In the genomic region with DNA sequence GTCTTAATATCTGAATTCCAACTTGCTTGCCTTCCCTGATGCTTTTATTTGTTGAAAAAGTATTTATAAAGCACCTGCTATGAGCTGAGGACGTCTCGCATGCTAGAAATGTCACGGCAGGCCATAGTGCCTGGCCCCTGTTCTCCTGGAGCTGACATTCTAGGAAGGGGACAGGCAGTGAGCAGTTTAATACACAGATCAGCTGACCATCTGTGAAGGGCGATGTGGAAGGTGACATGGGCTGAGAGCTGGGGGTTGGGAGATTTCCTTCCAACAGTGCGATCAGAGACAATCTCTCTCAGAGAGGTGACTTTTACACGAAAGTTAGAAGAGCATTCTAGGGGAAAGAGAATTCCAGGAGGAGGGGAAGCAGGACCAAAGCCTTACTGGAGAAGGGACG, we compare ENCODE assay signal across 19 cellular contexts.
"Had no signal": no experiment of that assay in that cellular context is flagged by ENCODE, and none has a peak within 500 bp of the region (broad histone marks: within the 10 kb centered on the region; RNA-seq: fewer than 3 reads in every experiment).

No MANE protein-coding gene starts in this region.

- H3K4me3 Mint-ChIP-seq: effector memory CD8-positive, alpha-beta T cell; naive thymus-derived CD8-positive, alpha-beta T cell; stimulated activated effector memory CD8-positive, alpha-beta T cell treated with anti-CD3 and anti-CD28 coated beads, Interleukin-12 subunit alpha, Interleukin-12 subunit beta, amount 100 ng/mL, for 72 hours had no signal

- H3K27me3 ChIP-seq: stomach, testis, tibial nerve, upper lobe of left lung had no signal

- H3K4me3 ChIP-seq: left ventricle myocardium inferior, lower lobe of right lung, pancreas, sigmoid colon, stomach, testis, tibial nerve, upper lobe of left lung had no signal

- H3K4me1 ChIP-seq: left ventricle myocardium inferior, lower lobe of right lung, pancreas, sigmoid colon, stomach, testis, upper lobe of left lung had no signal

- DNase-seq: cortex of kidney; effector memory CD8-positive, alpha-beta T cell; left colon; left ventricle myocardium inferior; lower lobe of right lung; naive thymus-derived CD8-positive, alpha-beta T cell; pancreas; sigmoid colon; stimulated activated CD4-positive, alpha-beta T cell treated with anti-CD3 and anti-CD28 coated beads, Interleukin-2, amount 100 ng/mL, for 24 hours; stimulated activated CD4-positive, alpha-beta T cell treated with anti-CD3 and anti-CD28 coated beads, Interleukin-4, amount 100 ng/mL, for 24 hours; stimulated activated naive CD4-positive, alpha-beta T cell treated with Interleukin-2 at 50 U/mL for 16 hours; stomach; testis; upper lobe of left lung had no signal

- ATAC-seq: effector memory CD8-positive, alpha-beta T cell; left colon; lower lobe of right lung; naive thymus-derived CD8-positive, alpha-beta T cell; pancreas; stimulated activated effector memory CD8-positive, alpha-beta T cell treated with anti-CD3 and anti-CD28 coated beads, Interleukin-12 subunit alpha, Interleukin-12 subunit beta, amount 100 ng/mL, for 72 hours had no signal

- H3K27ac Mint-ChIP-seq: effector memory CD8-positive, alpha-beta T cell; stimulated activated effector memory CD8-positive, alpha-beta T cell treated with anti-CD3 and anti-CD28 coated beads, Interleukin-12 subunit alpha, Interleukin-12 subunit beta, amount 100 ng/mL, for 72 hours had no signal

- H3K9me3 Mint-ChIP-seq: naive thymus-derived CD8-positive, alpha-beta T cell; stimulated activated effector memory CD8-positive, alpha-beta T cell treated with anti-CD3 and anti-CD28 coated beads, Interleukin-12 subunit alpha, Interleukin-12 subunit beta, amount 100 ng/mL, for 72 hours had no signal

- H3K36me3 Mint-ChIP-seq: naive thymus-derived CD8-positive, alpha-beta T cell; stimulated activated effector memory CD8-positive, alpha-beta T cell treated with anti-CD3 and anti-CD28 coated beads, Interleukin-12 subunit alpha, Interleukin-12 subunit beta, amount 100 ng/mL, for 72 hours had no signal

- H3K36me3 ChIP-seq: left ventricle myocardium inferior, lower lobe of right lung, neutrophil, pancreas, sigmoid colon, stomach, tibial nerve, upper lobe of left lung had no signal

- H3K27ac ChIP-seq: left ventricle myocardium inferior, lower lobe of right lung, neutrophil, pancreas, sigmoid colon, stomach, testis, tibial nerve, upper lobe of left lung had no signal

- H3K4me1 Mint-ChIP-seq: naive thymus-derived CD8-positive, alpha-beta T cell; stimulated activated effector memory CD8-positive, alpha-beta T cell treated with anti-CD3 and anti-CD28 coated beads, Interleukin-12 subunit alpha, Interleukin-12 subunit beta, amount 100 ng/mL, for 72 hours had no signal

- FAIRE-seq: frontal cortex, pancreas, urothelium cell line had no signal
